Comparison of ENCODE assay signal across 26 cellular contexts in the genomic region with DNA sequence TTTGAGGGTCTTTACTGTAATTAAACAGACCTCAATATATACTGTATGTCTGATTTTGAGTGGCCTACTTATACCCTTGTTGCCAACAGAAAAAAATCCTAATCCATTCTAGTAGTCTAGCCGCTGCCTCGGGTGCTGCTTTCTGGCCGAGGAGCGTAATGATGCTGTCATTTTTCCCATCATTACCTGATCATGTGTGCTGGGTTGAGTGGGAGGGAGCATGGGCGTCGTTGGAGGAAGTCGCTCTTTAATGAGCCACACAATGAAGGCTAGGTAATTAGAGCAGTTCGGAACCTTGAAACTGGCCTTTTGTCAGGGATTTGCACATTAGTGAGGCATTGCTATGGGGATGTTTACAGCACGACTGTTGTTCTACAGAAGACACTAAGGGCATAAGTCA.
DNase-seq lines count a peak whose midpoint lies in the region; ATAC-seq and TF ChIP-seq lines count a peak whose summit lies in the region.
"Had no signal": no experiment of that assay in that cellular context is flagged by ENCODE, and none has a peak within 500 bp of the region (broad histone marks: within the 10 kb centered on the region; RNA-seq: fewer than 3 reads in every experiment).

No MANE protein-coding gene starts in this region.

- TF ChIP-seq CTCF in neural crest cell (conservative IDR thresholded peaks at IDR 0.05) = no peak
- TF ChIP-seq CTCF in HFFc6 (IDR thresholded peaks at IDR 0.05) = no peak

- H3K27ac Mint-ChIP-seq in neural crest cell (ENCODE audit: unreplicated experiment) = no peak overlapping the region
- no peak overlapping the region for H3K27ac Mint-ChIP-seq in HFFc6

- H3K27me3 Mint-ChIP-seq in neural crest cell (ENCODE audit: low read depth) (no peaks in the 10 kb centered on the region), HFFc6 (ENCODE audit: insufficient read depth) (no peaks in the 10 kb centered on the region; the same call in 1 of the 2 replicates)
- H3K27me3 Mint-ChIP-seq: CD8-positive, alpha-beta memory T cell had no signal

- H3K9me3 Mint-ChIP-seq in neural crest cell (no peaks in the 10 kb centered on the region), HFFc6 (no peaks in the 10 kb centered on the region)
- H3K9me3 Mint-ChIP-seq: CD14-positive monocyte; CD8-positive, alpha-beta memory T cell had no signal

- H3K4me1 Mint-ChIP-seq in neural crest cell = peaks cover 27% of the 10 kb centered on the region
- no peaks in the 10 kb centered on the region for H3K4me1 Mint-ChIP-seq in HFFc6 (ENCODE audit: low read depth)
- H3K4me1 Mint-ChIP-seq: CD14-positive monocyte; CD8-positive, alpha-beta memory T cell had no signal

- H3K36me3 Mint-ChIP-seq in neural crest cell (ENCODE audit: low read depth) (peaks cover 15% of the 10 kb centered on the region), HFFc6 (ENCODE audit: low read depth) (peaks cover 15% of the 10 kb centered on the region)

- H3K4me3 Mint-ChIP-seq in neural crest cell = peak overlapping the region; percentile 14
- H3K4me3 Mint-ChIP-seq in HFFc6 = no peak overlapping the region
- H3K4me3 Mint-ChIP-seq: CD14-positive monocyte; CD8-positive, alpha-beta memory T cell had no signal

- H3K27ac ChIP-seq in caudate nucleus (ENCODE audit: low read depth, low read length) = peak overlapping the region; percentile 60
- H3K27ac ChIP-seq: RWPE1 had no signal

- no peak for ATAC-seq in GM21786 (IDR thresholded peaks at IDR 0.05; ENCODE audit: unreplicated experiment)
- no peak for ATAC-seq in HG03342 (IDR thresholded peaks at IDR 0.05; ENCODE audit: unreplicated experiment)
- ATAC-seq: Panc1 had no signal

- DNase-seq in NCI-H2227 (lab: John Stamatoyannopoulos, UW; ENCODE audit: unreplicated experiment) (peak; percentile 18), NCI-H2227 treated with DMSO at 0.1 percent for 48 hours (lab: John Stamatoyannopoulos, UW) (no peak), caudate nucleus (lab: John Stamatoyannopoulos, UW) (peak in 26 of 61 donors; percentile 3 to 76 (median 18)), neural crest cell (ENCODE audit: low read depth, low spot score) (no peak), HFFc6 (no peak)
- DNase-seq: 8988T; ACHN; BE2C; CD8-positive, alpha-beta memory T cell; DMS 273 treated with DMSO at 0.1 percent for 48 hours; DMS79; EL; GDM1; IMR-90; KG1; MM.1S; NCI-H1694 treated with DMSO at 0.1 percent for 48 hours; NCI-H2171 treated with DMSO at 0.1 percent for 48 hours; NCI-H446; NCI-H524 treated with DMSO at 0.1 percent for 48 hours; SHP77 had no signal
